In the genomic region with DNA sequence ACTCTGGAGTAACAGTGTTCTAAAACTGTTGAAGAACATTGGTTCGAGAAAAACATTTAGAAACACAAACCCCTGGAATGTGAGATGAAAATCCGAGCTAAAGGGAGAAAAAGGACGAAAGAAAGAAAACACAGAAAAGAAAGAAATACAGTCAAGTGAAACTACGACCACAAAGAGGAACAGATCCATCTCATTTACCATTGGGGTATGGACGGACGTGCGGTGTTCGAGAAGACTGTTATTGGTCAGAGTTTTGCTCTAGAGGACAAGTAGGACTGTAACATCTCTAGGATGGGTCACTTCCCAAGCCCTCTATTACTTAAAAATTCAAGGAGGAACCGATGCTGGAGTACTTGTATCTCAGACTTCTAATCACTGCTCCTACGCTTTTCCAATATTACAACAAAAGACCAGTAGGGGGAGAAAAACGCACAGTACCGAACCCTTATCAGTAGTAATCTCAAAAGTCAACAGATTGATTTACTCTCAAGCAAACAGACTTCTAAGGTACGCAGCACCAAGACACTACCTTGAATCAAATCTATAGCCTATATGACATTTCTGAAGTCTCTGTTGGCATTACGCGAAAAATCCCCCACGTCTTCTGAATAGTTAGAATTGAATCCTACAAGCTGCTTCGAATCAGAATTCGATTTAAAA, we compare ENCODE assay signal across 8 cellular contexts. TPM values are rescaled to one million over a fixed set of nuclear protein-coding genes. Genes with fewer than 3 reads are reported as not detected.
DNase-seq lines count a peak whose midpoint lies in the region; ATAC-seq and TF ChIP-seq lines count a peak whose summit lies in the region.

No MANE protein-coding gene starts in this region.

- peaks cover 30% of the 10 kb centered on the region for H3K79me2 ChIP-seq in OCI-LY1 (ENCODE audit: insufficient read depth, low read length)

- H3K4me3 Mint-ChIP-seq in activated CD4-positive, alpha-beta T cell treated with anti-CD3 and anti-CD28 coated beads for 36 hours, result no peak overlapping the region

- peaks cover 32% of the 10 kb centered on the region for H3K4me1 Mint-ChIP-seq in activated CD4-positive, alpha-beta T cell treated with anti-CD3 and anti-CD28 coated beads for 36 hours

- no peaks in the 10 kb centered on the region for H3F3A ChIP-seq in OCI-LY1 (ENCODE audit: insufficient read depth, low read length)

- H3K4me3 ChIP-seq in OCI-LY1 (ENCODE audit: low read depth, low read length, poor library complexity, severe bottlenecking), result peak overlapping the region; percentile 78
- peak overlapping the region; percentile 94 to 99 (median 97) for H3K4me3 ChIP-seq in breast epithelium
- H3K4me3 ChIP-seq in skin epidermis, result peak overlapping the region; percentile 84 to 97 (median 93)

- no peaks in the 10 kb centered on the region for H3K9me3 ChIP-seq in OCI-LY1 (ENCODE audit: low read length)
- H3K9me3 ChIP-seq in breast epithelium, result no peaks in the 10 kb centered on the region

- H2AFZ ChIP-seq in OCI-LY1 (ENCODE audit: low read length), result peak overlapping the region; percentile 74

- peak overlapping the region; percentile 82 for H3K9ac ChIP-seq in OCI-LY1 (ENCODE audit: low read length)

- H3K27ac Mint-ChIP-seq in activated CD4-positive, alpha-beta T cell treated with anti-CD3 and anti-CD28 coated beads for 36 hours, result no peak overlapping the region

- H3K36me3 ChIP-seq in OCI-LY1 (ENCODE audit: insufficient read depth, low read length), result no peaks in the 10 kb centered on the region
- H3K36me3 ChIP-seq in breast epithelium, result no peaks in the 10 kb centered on the region

- CTCF ChIA-PET in activated CD4-positive, alpha-beta T cell treated with anti-CD3 and anti-CD28 coated beads for 36 hours (lab: Charles Lee), result interaction anchor here (0.7 to 2.7 kb wide), 12 partner anchors 9 to 175 kb away, joined by 3 to 13 read pairs (median 3); no protein-coding TSS in a partner anchor

- ATAC-seq in activated CD4-positive, alpha-beta T cell treated with anti-CD3 and anti-CD28 coated beads for 36 hours, result peak; percentile 24
- ATAC-seq in GM21723 (IDR thresholded peaks at IDR 0.05; ENCODE audit: unreplicated experiment), result peak; percentile 34

- H3K27ac ChIP-seq in OCI-LY1 (ENCODE audit: low read depth, low read length, poor library complexity, severe bottlenecking) (peak overlapping the region; percentile 70), breast epithelium (peak overlapping the region; percentile 98 to 99), skin epidermis (peak overlapping the region in 19 of 21 experiments; percentile 69 to 99 (median 97))

- H3K27me3 ChIP-seq in OCI-LY1 (ENCODE audit: insufficient read depth, low read length) (no peaks in the 10 kb centered on the region), breast epithelium (no peaks in the 10 kb centered on the region)

- no peaks in the 10 kb centered on the region for H3K36me3 Mint-ChIP-seq in activated CD4-positive, alpha-beta T cell treated with anti-CD3 and anti-CD28 coated beads for 36 hours (ENCODE audit: low read depth)

- H3K9me2 ChIP-seq in OCI-LY1 (ENCODE audit: low read depth, low read length), result no peaks in the 10 kb centered on the region

- H3K4me1 ChIP-seq in OCI-LY1 (ENCODE audit: insufficient read depth, low read length, severe bottlenecking), result peaks cover 26% of the 10 kb centered on the region
- H3K4me1 ChIP-seq in breast epithelium, result peaks cover 0 to 12% of the 10 kb centered on the region in 2 donors

- no peaks in the 10 kb centered on the region for H3K9me3 Mint-ChIP-seq in activated CD4-positive, alpha-beta T cell treated with anti-CD3 and anti-CD28 coated beads for 36 hours (ENCODE audit: low read depth)

- DNase-seq in activated CD4-positive, alpha-beta T cell treated with anti-CD3 and anti-CD28 coated beads for 36 hours, result peak; percentile 35
- no peak for DNase-seq in activated CD4-positive, alpha-beta T cell treated with anti-CD3 and anti-CD28 coated beads for 1 hour
- DNase-seq in KBM-7 (peak; percentile 90), breast epithelium (ENCODE audit: low spot score in 2 of 2) (no peak), iPS-NIHi11 (ENCODE audit: low spot score) (peak; percentile 49)

- in situ Hi-C loops in KBM-7 (cut with MboI; ENCODE audit: low pct_unique_long_range_greater_than_20kb, low sequenced_read_pairs), result loop anchor here (25.0 kb wide), 1 partner anchor 165 kb away; a partner anchor contains a TSS

- POLR2A ChIA-PET in activated CD4-positive, alpha-beta T cell treated with anti-CD3 and anti-CD28 coated beads for 36 hours (lab: Charles Lee), result no interaction called here

- intact Hi-C loops in activated CD4-positive, alpha-beta T cell treated with anti-CD3 and anti-CD28 coated beads for 36 hours (cut with DNase I, micrococcal nuclease), result loop anchor here (1.0 to 5.0 kb wide), 15 partner anchors 34 to 1950 kb away; a partner anchor contains a TSS
- intact Hi-C loops in breast epithelium (cut with DNase I; ENCODE audit: low total_unique reads), result loop anchor here (10.0 kb wide), 1 partner anchor 168 kb away; no protein-coding TSS in a partner anchor

- no peaks in the 10 kb centered on the region for H4K20me1 ChIP-seq in OCI-LY1 (ENCODE audit: insufficient read depth, low read length)

- TF ChIP-seq CTCF in OCI-LY1 (IDR thresholded peaks at IDR 0.05; ENCODE audit: low read length), result peak; percentile 98
- peak; percentile 56 to 80 (median 67) for TF ChIP-seq CTCF in breast epithelium (IDR thresholded peaks at IDR 0.05)

- TF ChIP-seq POLR2A in breast epithelium (IDR thresholded peaks at IDR 0.05), result no peak

- peak overlapping the region; percentile 94 for H3K4me2 ChIP-seq in OCI-LY1 (ENCODE audit: low read length)

- peaks cover 3% of the 10 kb centered on the region for H3K27me3 Mint-ChIP-seq in activated CD4-positive, alpha-beta T cell treated with anti-CD3 and anti-CD28 coated beads for 36 hours

RNA-seq across cellular contexts. Expression of a gene that starts 1.1 kb away (rescaled TPM):
- total RNA-seq in activated CD4-positive, alpha-beta T cell treated with anti-CD3 and anti-CD28 coated beads for 36 hours, result 10 to 100 TPM; 15.5 to 17.7 TPM
- total RNA-seq in breast epithelium, result 10 to 100 TPM; 34.1 to 43.0 (median 38.4) TPM

Comparison
In these comparisons a context has a peak if more than half of its experiments do, and no peak if none do; other contexts are left out.
1. DNase-seq: peak in activated CD4-positive, alpha-beta T cell treated with anti-CD3 and anti-CD28 coated beads for 36 hours (single experiment), KBM-7 (single experiment) and iPS-NIHi11 (single experiment); none in activated CD4-positive, alpha-beta T cell treated with anti-CD3 and anti-CD28 coated beads for 1 hour (single experiment) and breast epithelium (0 of 2).
2. Peak in every context shown above with its lines, with median percentiles within 50 percentile points of each other: H3K27ac ChIP-seq and H3K4me3 ChIP-seq.